In genomic region chr1:2906620-2907019, GRCh38 we compare ENCODE assay signal across 36 cellular contexts.
"Had no signal": no experiment of that assay in that cellular context is flagged by ENCODE, and none has a peak within 500 bp of the region (broad histone marks: within the 10 kb centered on the region; RNA-seq: fewer than 3 reads in every experiment).

No MANE protein-coding gene starts in this region.

- DNase-seq: activated effector memory CD4-positive, alpha-beta T cell treated with anti-CD3 and anti-CD28 coated beads, Interleukin-2, amount 50 U/mL, for 16 hours; activated effector memory CD4-positive, alpha-beta T cell treated with Interleukin-2 at 50 U/mL for 16 hours; activated gamma-delta T cell; activated gamma-delta T cell treated with Interleukin-2 at 50 U/mL for 16 hours; activated naive CD4-positive, alpha-beta T cell; activated naive CD4-positive, alpha-beta T cell treated with anti-CD3 and anti-CD28 coated beads for 36 hours; activated naive CD4-positive, alpha-beta T cell treated with anti-CD3 and anti-CD28 coated beads, Interleukin-2, amount 10 ng/mL, durations not matched to agents 7 days and 5 days; activated naive CD4-positive, alpha-beta T cell treated with anti-CD3 and anti-CD28 coated beads, Interleukin-2, amount 50 U/mL, for 16 hours; activated naive CD4-positive, alpha-beta T cell treated with Interleukin-2 at 50 U/mL for 16 hours; activated naive CD8-positive, alpha-beta T cell treated with anti-CD3 and anti-CD28 coated beads for 36 hours; activated naive CD8-positive, alpha-beta T cell treated with anti-CD3 and anti-CD28 coated beads, Interleukin-2, amount 10 ng/mL, durations not matched to agents 7 days and 5 days; activated naive CD8-positive, alpha-beta T cell treated with anti-CD3 and anti-CD28 coated beads, Interleukin-2, amount 50 U/mL, for 24 hours; activated T-cell treated with anti-CD3 and anti-CD28 coated beads, Interleukin-2, amount 50 U/mL, for 1 hour; activated T-cell treated with anti-CD3 and anti-CD28 coated beads, Interleukin-2, amount 50 U/mL, for 24 hours; activated T-cell treated with anti-CD3 and anti-CD28 coated beads, Interleukin-2, amount 50 U/mL, for 4 hours; activated T-cell treated with anti-CD3 and anti-CD28 coated beads, Interleukin-2, amount 50 U/mL, for 48 hours; activated T-cell treated with anti-CD3 and anti-CD28 coated beads, Interleukin-2, amount 50 U/mL, for 72 hours; adrenal gland; amniotic stem cell; aorta; body of pancreas; brain microvascular endothelial cell; central memory CD4-positive, alpha-beta T cell; cerebellar nuclear complex had no signal

- FAIRE-seq: bronchial epithelial cell had no signal

- H3K36me3 ChIP-seq: adrenal gland, ascending aorta, brain microvascular endothelial cell, breast epithelium, cardiac muscle cell had no signal

- H3K36me3 Mint-ChIP-seq: activated naive CD4-positive, alpha-beta T cell treated with anti-CD3 and anti-CD28 coated beads, Interleukin-2, amount 10 ng/mL, durations not matched to agents 7 days and 5 days; activated naive CD4-positive, alpha-beta T cell treated with anti-CD3 and anti-CD28 coated beads, Interleukin-2, amount 50 U/mL, for 24 hours; activated naive CD4-positive, alpha-beta T cell treated with anti-CD3 and anti-CD28 coated beads, Interleukin-2, amount 50 U/mL, for 72 hours; activated naive CD8-positive, alpha-beta T cell; activated naive CD8-positive, alpha-beta T cell treated with anti-CD3 and anti-CD28 coated beads for 36 hours; activated naive CD8-positive, alpha-beta T cell treated with anti-CD3 and anti-CD28 coated beads, Interleukin-2, amount 10 ng/mL, durations not matched to agents 7 days and 5 days; brain had no signal

- H3K27me3 Mint-ChIP-seq: activated naive CD4-positive, alpha-beta T cell treated with anti-CD3 and anti-CD28 coated beads, Interleukin-2, amount 10 ng/mL, durations not matched to agents 7 days and 5 days; activated naive CD4-positive, alpha-beta T cell treated with anti-CD3 and anti-CD28 coated beads, Interleukin-2, amount 50 U/mL, for 24 hours; activated naive CD8-positive, alpha-beta T cell; activated naive CD8-positive, alpha-beta T cell treated with anti-CD3 and anti-CD28 coated beads for 36 hours; activated naive CD8-positive, alpha-beta T cell treated with anti-CD3 and anti-CD28 coated beads, Interleukin-2, amount 10 ng/mL, durations not matched to agents 7 days and 5 days; activated T-cell treated with anti-CD3 and anti-CD28 coated beads, Interleukin-2, amount 50 U/mL, for 24 hours; activated T-helper 17 cell treated with anti-CD3 and anti-CD28 coated beads, Interleukin-2, amount 50 U/mL, for 72 hours; brain had no signal

- H3K4me1 Mint-ChIP-seq: activated naive CD4-positive, alpha-beta T cell treated with anti-CD3 and anti-CD28 coated beads, Interleukin-2, amount 10 ng/mL, durations not matched to agents 7 days and 5 days; activated naive CD4-positive, alpha-beta T cell treated with anti-CD3 and anti-CD28 coated beads, Interleukin-2, amount 50 U/mL, for 24 hours; activated naive CD8-positive, alpha-beta T cell treated with anti-CD3 and anti-CD28 coated beads for 36 hours; activated naive CD8-positive, alpha-beta T cell treated with anti-CD3 and anti-CD28 coated beads, Interleukin-2, amount 10 ng/mL, durations not matched to agents 7 days and 5 days; activated naive CD8-positive, alpha-beta T cell treated with anti-CD3 and anti-CD28 coated beads, Interleukin-2, amount 50 U/mL, for 24 hours; activated T-helper 17 cell treated with anti-CD3 and anti-CD28 coated beads, Interleukin-2, amount 50 U/mL, for 72 hours; central memory CD8-positive, alpha-beta T cell had no signal

- H3K4me3 ChIP-seq: adrenal gland, ascending aorta, body of pancreas, breast epithelium, cardiac muscle cell had no signal

- H3K4me1 ChIP-seq: adrenal gland, ascending aorta, body of pancreas, breast epithelium had no signal

- H3K27ac Mint-ChIP-seq: activated naive CD4-positive, alpha-beta T cell treated with anti-CD3 and anti-CD28 coated beads for 36 hours; activated naive CD4-positive, alpha-beta T cell treated with anti-CD3 and anti-CD28 coated beads, Interleukin-2, amount 10 ng/mL, durations not matched to agents 7 days and 5 days; activated naive CD4-positive, alpha-beta T cell treated with anti-CD3 and anti-CD28 coated beads, Interleukin-2, amount 50 U/mL, for 24 hours; activated naive CD4-positive, alpha-beta T cell treated with anti-CD3 and anti-CD28 coated beads, Interleukin-2, amount 50 U/mL, for 72 hours; activated naive CD8-positive, alpha-beta T cell; activated naive CD8-positive, alpha-beta T cell treated with anti-CD3 and anti-CD28 coated beads for 36 hours; activated naive CD8-positive, alpha-beta T cell treated with anti-CD3 and anti-CD28 coated beads, Interleukin-2, amount 10 ng/mL, durations not matched to agents 7 days and 5 days; activated naive CD8-positive, alpha-beta T cell treated with anti-CD3 and anti-CD28 coated beads, Interleukin-2, amount 50 U/mL, for 24 hours; activated T-cell treated with anti-CD3 and anti-CD28 coated beads, Interleukin-2, amount 50 U/mL, for 24 hours; activated T-cell treated with anti-CD3 and anti-CD28 coated beads, Interleukin-2, amount 50 U/mL, for 72 hours; activated T-helper 1 cell treated with anti-CD3 and anti-CD28 coated beads, Interleukin-12 subunit alpha, Interleukin-12 subunit beta, Interleukin-2, Interleukin-4 antibody, amounts not matched to agents 30 ng/mL and 10 ng/mL and 1 ng/mL, durations not matched to agents 14 hours and 24 hours and 36 hours; activated T-helper 17 cell treated with anti-CD3 and anti-CD28 coated beads, Interleukin-2, amount 50 U/mL, for 72 hours; activated T-helper 2 cell treated with anti-CD3 and anti-CD28 coated beads, Interferon-gamma antibody, Interleukin-2, Interleukin-4, amounts not matched to agents 10 μg/mL and 5 μg/mL and 100 μg/mL, durations not matched to agents 14 hours and 24 hours and 36 hours had no signal

- H3K27me3 ChIP-seq: ascending aorta, body of pancreas, brain microvascular endothelial cell, cardiac muscle cell had no signal

- H3K9me3 ChIP-seq: adrenal gland, ascending aorta, body of pancreas, breast epithelium had no signal

- H3K27ac ChIP-seq: adrenal gland, ascending aorta, body of pancreas, brain microvascular endothelial cell, breast epithelium, cardiac muscle cell had no signal

- H3K9me3 Mint-ChIP-seq: activated naive CD4-positive, alpha-beta T cell treated with anti-CD3 and anti-CD28 coated beads for 36 hours; activated naive CD4-positive, alpha-beta T cell treated with anti-CD3 and anti-CD28 coated beads, Interleukin-2, amount 10 ng/mL, durations not matched to agents 7 days and 5 days; activated naive CD4-positive, alpha-beta T cell treated with anti-CD3 and anti-CD28 coated beads, Interleukin-2, amount 50 U/mL, for 24 hours; activated naive CD4-positive, alpha-beta T cell treated with anti-CD3 and anti-CD28 coated beads, Interleukin-2, amount 50 U/mL, for 72 hours; activated naive CD8-positive, alpha-beta T cell treated with anti-CD3 and anti-CD28 coated beads for 36 hours; activated naive CD8-positive, alpha-beta T cell treated with anti-CD3 and anti-CD28 coated beads, Interleukin-2, amount 10 ng/mL, durations not matched to agents 7 days and 5 days; activated naive CD8-positive, alpha-beta T cell treated with anti-CD3 and anti-CD28 coated beads, Interleukin-2, amount 50 U/mL, for 24 hours; activated T-cell treated with anti-CD3 and anti-CD28 coated beads, Interleukin-2, amount 50 U/mL, for 24 hours; activated T-cell treated with anti-CD3 and anti-CD28 coated beads, Interleukin-2, amount 50 U/mL, for 4 hours; activated T-cell treated with anti-CD3 and anti-CD28 coated beads, Interleukin-2, amount 50 U/mL, for 72 hours; activated T-helper 1 cell treated with anti-CD3 and anti-CD28 coated beads, Interleukin-12 subunit alpha, Interleukin-12 subunit beta, Interleukin-2, Interleukin-4 antibody, amounts not matched to agents 30 ng/mL and 10 ng/mL and 1 ng/mL, durations not matched to agents 14 hours and 24 hours and 36 hours; activated T-helper 17 cell treated with anti-CD3 and anti-CD28 coated beads, Interleukin-2, amount 50 U/mL, for 72 hours; activated T-helper 2 cell treated with anti-CD3 and anti-CD28 coated beads, Interferon-gamma antibody, Interleukin-2, Interleukin-4, amounts not matched to agents 10 μg/mL and 5 μg/mL and 100 μg/mL, durations not matched to agents 14 hours and 24 hours and 36 hours; central memory CD8-positive, alpha-beta T cell had no signal

- H3K4me3 Mint-ChIP-seq: activated naive CD4-positive, alpha-beta T cell treated with anti-CD3 and anti-CD28 coated beads for 36 hours; activated naive CD4-positive, alpha-beta T cell treated with anti-CD3 and anti-CD28 coated beads, Interleukin-2, amount 10 ng/mL, durations not matched to agents 7 days and 5 days; activated naive CD4-positive, alpha-beta T cell treated with anti-CD3 and anti-CD28 coated beads, Interleukin-2, amount 50 U/mL, for 24 hours; activated naive CD8-positive, alpha-beta T cell; activated naive CD8-positive, alpha-beta T cell treated with anti-CD3 and anti-CD28 coated beads for 36 hours; activated naive CD8-positive, alpha-beta T cell treated with anti-CD3 and anti-CD28 coated beads, Interleukin-2, amount 10 ng/mL, durations not matched to agents 7 days and 5 days; activated naive CD8-positive, alpha-beta T cell treated with anti-CD3 and anti-CD28 coated beads, Interleukin-2, amount 50 U/mL, for 24 hours; activated T-cell treated with anti-CD3 and anti-CD28 coated beads, Interleukin-2, amount 50 U/mL, for 24 hours; activated T-cell treated with anti-CD3 and anti-CD28 coated beads, Interleukin-2, amount 50 U/mL, for 4 hours; activated T-cell treated with anti-CD3 and anti-CD28 coated beads, Interleukin-2, amount 50 U/mL, for 72 hours; activated T-helper 1 cell treated with anti-CD3 and anti-CD28 coated beads, Interleukin-12 subunit alpha, Interleukin-12 subunit beta, Interleukin-2, Interleukin-4 antibody, amounts not matched to agents 30 ng/mL and 10 ng/mL and 1 ng/mL, durations not matched to agents 14 hours and 24 hours and 36 hours; activated T-helper 17 cell treated with anti-CD3 and anti-CD28 coated beads, Interleukin-2, amount 50 U/mL, for 72 hours; central memory CD8-positive, alpha-beta T cell had no signal
